ENCODE assay signal across 23 cellular contexts in genomic region chr3:34957707-34958106, GRCh38.
A peak's percentile ranks its signal among the peaks of the same experiment; 100 is the strongest.
DNase-seq lines count a peak whose midpoint lies in the region; ATAC-seq, FAIRE-seq and TF ChIP-seq lines count a peak whose summit lies in the region.
"Had no signal": no experiment of that assay in that cellular context is flagged by ENCODE, and none has a peak within 500 bp of the region (broad histone marks: within the 10 kb centered on the region; RNA-seq: fewer than 3 reads in every experiment).

No MANE protein-coding gene starts in this region.

- H3K27me3 ChIP-seq in SK-N-SH (ENCODE audit: insufficient read depth) (no peaks in the 10 kb centered on the region), bronchial epithelial cell (ENCODE audit: control insufficient read depth, insufficient read depth, low read length) (no peaks in the 10 kb centered on the region)
- H3K27me3 ChIP-seq: suprapubic skin, vagina had no signal

- H3K79me2 ChIP-seq in SK-N-SH (ENCODE audit: insufficient read depth): no peaks in the 10 kb centered on the region

- no peak for ATAC-seq in SK-N-SH treated with all-trans-retinoic acid at 6 μM for 48 hours
- no peak for ATAC-seq in mucosa of descending colon
- ATAC-seq: activated CD4-positive, CD25-positive, alpha-beta regulatory T cell treated with anti-CD3 and anti-CD28 coated beads, Interleukin-2, amount 50 U/mL, for 24 hours; activated T-cell treated with anti-CD3 and anti-CD28 coated beads, Interleukin-2, amount 50 U/mL, for 72 hours; left ventricle myocardium superior had no signal

- intact Hi-C loops in mucosa of descending colon (cut with DNase I, micrococcal nuclease): no loop called here

- CTCF ChIA-PET in SK-N-SH (lab: Yijun Ruan, JAX): interaction anchor here (1.0 kb wide), 1 partner anchor 10 kb away, joined by 3 read pairs; no protein-coding TSS in a partner anchor

- H2AFZ ChIP-seq in SK-N-SH (ENCODE audit: low read depth): no peak overlapping the region
- H2AFZ ChIP-seq: PC-9 had no signal

- H3K27ac ChIP-seq in SK-N-SH (ENCODE audit: low read depth in 2 of 2, low read length in 1 of 2): no peak overlapping the region
- H3K27ac ChIP-seq: PC-9, suprapubic skin, vagina had no signal

- POLR2A ChIA-PET in SK-N-SH (lab: Yijun Ruan, JAX): no interaction called here

- FAIRE-seq in RCC 7860 (lab: Jason Lieb, UNC) (peak; percentile 95), bronchial epithelial cell (lab: Jason Lieb, UNC) (no peak)
- FAIRE-seq: endometrium had no signal

- H3K4me2 ChIP-seq in SK-N-SH: no peak overlapping the region
- H3K4me2 ChIP-seq: PC-9 had no signal

- H3K4me1 ChIP-seq in SK-N-SH (ENCODE audit: control insufficient read depth in 1 of 2, insufficient read depth in 2 of 2, low read depth in 1 of 2, low read length in 1 of 2) (no peaks in the 10 kb centered on the region), mucosa of descending colon (ENCODE audit: low read depth) (no peaks in the 10 kb centered on the region)
- H3K4me1 ChIP-seq: suprapubic skin, vagina had no signal

- H3K9me2 ChIP-seq in SK-N-SH: no peaks in the 10 kb centered on the region

- H3K4me3 ChIP-seq in SK-N-SH (ENCODE audit: low read depth in 2 of 2, low read length in 1 of 2): no peak overlapping the region
- H3K4me3 ChIP-seq in bronchial epithelial cell (ENCODE audit: low read depth, low read length): no peak overlapping the region
- no peak overlapping the region for H3K4me3 ChIP-seq in skeletal muscle cell (ENCODE audit: low read depth, low read length)
- no peak overlapping the region for H3K4me3 ChIP-seq in mucosa of descending colon
- H3K4me3 ChIP-seq: PC-9, suprapubic skin, vagina had no signal

- TF ChIP-seq RAD21 in SK-N-SH (IDR thresholded peaks at IDR 0.05; ENCODE audit: low read length): no peak

- no peaks in the 10 kb centered on the region for H3F3A ChIP-seq in SK-N-SH (replicated peaks; ENCODE audit: insufficient read depth)

- TF ChIP-seq CTCF in SK-N-SH (IDR thresholded peaks at IDR 0.05) (no peak), bronchial epithelial cell (IDR thresholded peaks at IDR 0.05; ENCODE audit: insufficient read depth, low read length, severe bottlenecking) (no peak), mucosa of descending colon (IDR thresholded peaks at IDR 0.05) (no peak)

- H3K36me3 ChIP-seq in SK-N-SH (replicated peaks in 1 of 2; ENCODE audit: control insufficient read depth in 1 of 2, insufficient read depth in 2 of 2, low read length in 1 of 2) (no peaks in the 10 kb centered on the region), bronchial epithelial cell (ENCODE audit: control insufficient read depth, insufficient read depth, low read length) (no peaks in the 10 kb centered on the region), mucosa of descending colon (ENCODE audit: low read depth) (no peaks in the 10 kb centered on the region)
- H3K36me3 ChIP-seq: suprapubic skin, vagina had no signal

- no peaks in the 10 kb centered on the region for H3K9me3 ChIP-seq in SK-N-SH
- H3K9me3 ChIP-seq in mucosa of descending colon: no peaks in the 10 kb centered on the region
- H3K9me3 ChIP-seq: suprapubic skin, vagina had no signal

- DNase-seq in SK-N-SH: no peak
- DNase-seq in RCC 7860 (ENCODE audit: low spot score): peak; percentile 73
- DNase-seq in bronchial epithelial cell (ENCODE audit: low read depth): peak; percentile 15
- DNase-seq in skeletal muscle cell (ENCODE audit: low read depth): peak; percentile 43
- DNase-seq in activated CD8-positive, alpha-beta memory T cell treated with anti-CD3 and anti-CD28 coated beads, Interleukin-2, amount 50 U/mL, for 4 hours: no peak
- no peak for DNase-seq in mucosa of descending colon
- no peak for DNase-seq in DMS53 (lab: John Stamatoyannopoulos, UW)
- DNase-seq: 8988T; activated T-cell treated with anti-CD3 and anti-CD28 coated beads, Interleukin-2, amount 50 U/mL, for 72 hours; COR-L47; cortex of kidney; HCEC 1CT; head of caudate nucleus; left ventricle myocardium superior; NCI-H146; PC-9; retina; T1000 had no signal

- no peak overlapping the region for H3K9ac ChIP-seq in SK-N-SH

- WGBS in SK-N-SH (ENCODE audit: low lambda C conversion rate): 41% methylated on average over 2 of the region's 2 CpGs

- no peak for TF ChIP-seq EP300 in SK-N-SH (IDR thresholded peaks at IDR 0.05; ENCODE audit: borderline replicate concordance in 1 of 2, low read depth in 1 of 2, low read length in 1 of 2)

- no peaks in the 10 kb centered on the region for H4K20me1 ChIP-seq in SK-N-SH (ENCODE audit: insufficient read depth)

TF ChIP-seq in SK-N-SH treated with all-trans-retinoic acid at 6 μM for 48 hours, 23 proteins besides CTCF, POLR2A, EP300 and RAD21:
- TF ChIP-seq RARB (CRISPR knock-in tag; IDR thresholded peaks at IDR 0.05): no peak
- no peak for TF ChIP-seq ESRRG (CRISPR knock-in tag; IDR thresholded peaks at IDR 0.05)
- TF ChIP-seq BACH2 (CRISPR knock-in tag; IDR thresholded peaks at IDR 0.05; ENCODE audit: borderline replicate concordance): no peak
- no peak for TF ChIP-seq ARNTL (CRISPR knock-in tag; IDR thresholded peaks at IDR 0.05; ENCODE audit: borderline replicate concordance, low read depth)
- peak; percentile 41; the same call in 1 of the 2 replicates for TF ChIP-seq ISL1 (CRISPR knock-in tag; IDR thresholded peaks at IDR 0.05)

TF ChIP-seq in SK-N-SH, 30 proteins besides CTCF, POLR2A, EP300 and RAD21:
- TF ChIP-seq RFX5 (IDR thresholded peaks at IDR 0.05; ENCODE audit: low read length): no peak
- TF ChIP-seq CHD2 (IDR thresholded peaks at IDR 0.05; ENCODE audit: low read length, partially characterized antibody): no peak
- TF ChIP-seq TAF1 (IDR thresholded peaks at IDR 0.05; ENCODE audit: borderline replicate concordance, low read depth, low read length): no peak
- TF ChIP-seq, protein P1, sequence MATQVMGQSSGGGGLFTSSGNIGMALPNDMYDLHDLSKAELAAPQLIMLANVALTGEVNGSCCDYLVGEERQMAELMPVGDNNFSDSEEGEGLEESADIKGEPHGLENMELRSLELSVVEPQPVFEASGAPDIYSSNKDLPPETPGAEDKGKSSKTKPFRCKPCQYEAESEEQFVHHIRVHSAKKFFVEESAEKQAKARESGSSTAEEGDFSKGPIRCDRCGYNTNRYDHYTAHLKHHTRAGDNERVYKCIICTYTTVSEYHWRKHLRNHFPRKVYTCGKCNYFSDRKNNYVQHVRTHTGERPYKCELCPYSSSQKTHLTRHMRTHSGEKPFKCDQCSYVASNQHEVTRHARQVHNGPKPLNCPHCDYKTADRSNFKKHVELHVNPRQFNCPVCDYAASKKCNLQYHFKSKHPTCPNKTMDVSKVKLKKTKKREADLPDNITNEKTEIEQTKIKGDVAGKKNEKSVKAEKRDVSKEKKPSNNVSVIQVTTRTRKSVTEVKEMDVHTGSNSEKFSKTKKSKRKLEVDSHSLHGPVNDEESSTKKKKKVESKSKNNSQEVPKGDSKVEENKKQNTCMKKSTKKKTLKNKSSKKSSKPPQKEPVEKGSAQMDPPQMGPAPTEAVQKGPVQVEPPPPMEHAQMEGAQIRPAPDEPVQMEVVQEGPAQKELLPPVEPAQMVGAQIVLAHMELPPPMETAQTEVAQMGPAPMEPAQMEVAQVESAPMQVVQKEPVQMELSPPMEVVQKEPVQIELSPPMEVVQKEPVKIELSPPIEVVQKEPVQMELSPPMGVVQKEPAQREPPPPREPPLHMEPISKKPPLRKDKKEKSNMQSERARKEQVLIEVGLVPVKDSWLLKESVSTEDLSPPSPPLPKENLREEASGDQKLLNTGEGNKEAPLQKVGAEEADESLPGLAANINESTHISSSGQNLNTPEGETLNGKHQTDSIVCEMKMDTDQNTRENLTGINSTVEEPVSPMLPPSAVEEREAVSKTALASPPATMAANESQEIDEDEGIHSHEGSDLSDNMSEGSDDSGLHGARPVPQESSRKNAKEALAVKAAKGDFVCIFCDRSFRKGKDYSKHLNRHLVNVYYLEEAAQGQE (IDR thresholded peaks at IDR 0.05; ENCODE audit: low read depth, low read length): no peak
- no peak for TF ChIP-seq NFIC (IDR thresholded peaks at IDR 0.05; ENCODE audit: borderline replicate concordance)
- no peak for TF ChIP-seq FOSL2 (IDR thresholded peaks at IDR 0.05; ENCODE audit: borderline replicate concordance, low read depth)
- no peak for TF ChIP-seq EZH2phosphoT487 (IDR thresholded peaks at IDR 0.05; ENCODE audit: borderline replicate concordance, low read depth)
- TF ChIP-seq SIN3A (IDR thresholded peaks at IDR 0.05; ENCODE audit: borderline replicate concordance, low read depth, low read length): no peak
- TF ChIP-seq MAX (IDR thresholded peaks at IDR 0.05; ENCODE audit: low read depth): no peak
- TF ChIP-seq MXI1 (IDR thresholded peaks at IDR 0.05; ENCODE audit: low read depth, low read length): no peak
- TF ChIP-seq POLR2AphosphoS5 (IDR thresholded peaks at IDR 0.05; ENCODE audit: low read depth, low read length): no peak
- no peak for TF ChIP-seq YY1 (IDR thresholded peaks at IDR 0.05; ENCODE audit: low read depth)
- no peak for TF ChIP-seq FOXJ3 (CRISPR knock-in tag; IDR thresholded peaks at IDR 0.05)
- TF ChIP-seq, protein P2, sequence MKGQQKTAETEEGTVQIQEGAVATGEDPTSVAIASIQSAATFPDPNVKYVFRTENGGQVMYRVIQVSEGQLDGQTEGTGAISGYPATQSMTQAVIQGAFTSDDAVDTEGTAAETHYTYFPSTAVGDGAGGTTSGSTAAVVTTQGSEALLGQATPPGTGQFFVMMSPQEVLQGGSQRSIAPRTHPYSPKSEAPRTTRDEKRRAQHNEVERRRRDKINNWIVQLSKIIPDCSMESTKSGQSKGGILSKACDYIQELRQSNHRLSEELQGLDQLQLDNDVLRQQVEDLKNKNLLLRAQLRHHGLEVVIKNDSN (IDR thresholded peaks at IDR 0.05; ENCODE audit: borderline replicate concordance, low read depth): no peak
- TF ChIP-seq, protein P3, sequence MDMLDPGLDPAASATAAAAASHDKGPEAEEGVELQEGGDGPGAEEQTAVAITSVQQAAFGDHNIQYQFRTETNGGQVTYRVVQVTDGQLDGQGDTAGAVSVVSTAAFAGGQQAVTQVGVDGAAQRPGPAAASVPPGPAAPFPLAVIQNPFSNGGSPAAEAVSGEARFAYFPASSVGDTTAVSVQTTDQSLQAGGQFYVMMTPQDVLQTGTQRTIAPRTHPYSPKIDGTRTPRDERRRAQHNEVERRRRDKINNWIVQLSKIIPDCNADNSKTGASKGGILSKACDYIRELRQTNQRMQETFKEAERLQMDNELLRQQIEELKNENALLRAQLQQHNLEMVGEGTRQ (IDR thresholded peaks at IDR 0.05; ENCODE audit: borderline replicate concordance, low read depth, low read length): no peak
- no peak for TF ChIP-seq JUND (IDR thresholded peaks at IDR 0.05)
- TF ChIP-seq MEF2A (IDR thresholded peaks at IDR 0.05; ENCODE audit: borderline replicate concordance, low read depth): no peak
- no peak for TF ChIP-seq GABPA (IDR thresholded peaks at IDR 0.05; ENCODE audit: low read depth)

Comparison
In these comparisons a context has a peak if more than half of its experiments do, and no peak if none do; other contexts are left out.
1. DNase-seq: peak in RCC 7860 (single experiment), bronchial epithelial cell (single experiment) and skeletal muscle cell (single experiment); none in SK-N-SH (single experiment), activated CD8-positive, alpha-beta memory T cell treated with anti-CD3 and anti-CD28 coated beads, Interleukin-2, amount 50 U/mL, for 4 hours (single experiment), mucosa of descending colon (0 of 3) and DMS53 (single experiment).